Comparison of ENCODE assay signal across 33 cellular contexts in the genomic region with DNA sequence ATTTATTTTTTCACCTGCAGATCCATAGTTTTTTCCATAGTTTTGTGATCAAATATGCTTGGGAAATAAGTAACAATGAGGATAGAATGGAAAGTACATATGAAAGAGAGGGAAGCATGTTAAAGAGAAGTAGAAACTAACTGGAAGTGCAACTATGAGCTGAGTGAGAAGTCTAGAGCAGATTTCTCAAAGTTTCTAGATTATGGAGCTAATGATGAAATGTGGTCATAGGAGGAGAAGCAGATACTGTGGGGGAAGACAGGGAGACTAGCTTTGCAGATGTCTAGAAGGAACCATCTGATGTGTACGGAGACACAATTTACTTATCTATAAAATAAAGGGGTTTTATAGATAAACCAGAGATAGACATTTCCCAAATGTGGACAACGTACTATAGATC.
A peak's percentile ranks its signal among the peaks of the same experiment; 100 is the strongest.
DNase-seq lines count a peak whose midpoint lies in the region; ATAC-seq and TF ChIP-seq lines count a peak whose summit lies in the region.
"Had no signal": no experiment of that assay in that cellular context is flagged by ENCODE, and none has a peak within 500 bp of the region (broad histone marks: within the 10 kb centered on the region; RNA-seq: fewer than 3 reads in every experiment).

No MANE protein-coding gene starts in this region.

- TF ChIP-seq CTCF in neutrophil (IDR thresholded peaks at IDR 0.05), result no peak

- peaks cover 90% of the 10 kb centered on the region for H3K36me3 ChIP-seq in neutrophil

- H3K4me3 ChIP-seq in neutrophil (ENCODE audit: low read depth in 1 of 2, low read length in 1 of 2), result no peak overlapping the region
- H3K4me3 ChIP-seq: gastroesophageal sphincter, hepatocyte, SK-N-MC, upper lobe of left lung had no signal

- ATAC-seq in stimulated activated naive CD8-positive, alpha-beta T cell treated with anti-CD3 and anti-CD28 coated beads, Interleukin-15, amount 100 ng/mL, for 72 hours, result no peak
- ATAC-seq in GM21737 (IDR thresholded peaks at IDR 0.05; ENCODE audit: unreplicated experiment) (no peak), HG02938 (IDR thresholded peaks at IDR 0.05; ENCODE audit: unreplicated experiment) (no peak)
- ATAC-seq: activated T-helper 17 cell treated with anti-CD3 and anti-CD28 coated beads, Interleukin-2, amount 50 U/mL, for 72 hours; gastroesophageal sphincter; HCT116; right cardiac atrium had no signal

- no peaks in the 10 kb centered on the region for H3K9me3 ChIP-seq in neutrophil
- H3K9me3 ChIP-seq: gastroesophageal sphincter, upper lobe of left lung had no signal

- no peaks in the 10 kb centered on the region for H3K27me3 Mint-ChIP-seq in stimulated activated naive CD8-positive, alpha-beta T cell treated with anti-CD3 and anti-CD28 coated beads, Interleukin-15, Interleukin-2, amounts not matched to agents 100 ng/mL and 50 ng/mL, for 24 hours
- no peaks in the 10 kb centered on the region for H3K27me3 Mint-ChIP-seq in stimulated activated naive CD8-positive, alpha-beta T cell treated with anti-CD3 and anti-CD28 coated beads, Interleukin-15, amount 100 ng/mL, for 72 hours
- H3K27me3 Mint-ChIP-seq: activated CD4-positive, alpha-beta memory T cell treated with anti-CD3 and anti-CD28 coated beads, Interleukin-2, amount 10 ng/mL, durations not matched to agents 7 days and 5 days; activated T-helper 17 cell treated with anti-CD3 and anti-CD28 coated beads, Interleukin-2, amount 50 U/mL, for 72 hours; CD4-positive, CD25-positive, alpha-beta regulatory T cell had no signal

- peak overlapping the region; percentile 12 for H3K27ac Mint-ChIP-seq in stimulated activated naive CD8-positive, alpha-beta T cell treated with anti-CD3 and anti-CD28 coated beads, Interleukin-15, Interleukin-2, amounts not matched to agents 100 ng/mL and 50 ng/mL, for 24 hours
- no peak overlapping the region for H3K27ac Mint-ChIP-seq in stimulated activated naive CD8-positive, alpha-beta T cell treated with anti-CD3 and anti-CD28 coated beads, Interleukin-15, amount 100 ng/mL, for 72 hours
- H3K27ac Mint-ChIP-seq: activated CD4-positive, alpha-beta memory T cell treated with anti-CD3 and anti-CD28 coated beads, Interleukin-2, amount 10 ng/mL, durations not matched to agents 7 days and 5 days; activated T-helper 17 cell treated with anti-CD3 and anti-CD28 coated beads, Interleukin-2, amount 50 U/mL, for 72 hours; T-helper 1 cell treated with Interleukin-12 subunit alpha and Interleukin-12 subunit beta and Interleukin-4 antibody, amounts not matched to agents 30 μg/mL and 1 μg/mL, for 36 hours had no signal

- no peaks in the 10 kb centered on the region for H3K9me3 Mint-ChIP-seq in stimulated activated naive CD8-positive, alpha-beta T cell treated with anti-CD3 and anti-CD28 coated beads, Interleukin-15, Interleukin-2, amounts not matched to agents 100 ng/mL and 50 ng/mL, for 24 hours
- H3K9me3 Mint-ChIP-seq in stimulated activated naive CD8-positive, alpha-beta T cell treated with anti-CD3 and anti-CD28 coated beads, Interleukin-15, amount 100 ng/mL, for 72 hours, result no peaks in the 10 kb centered on the region
- H3K9me3 Mint-ChIP-seq: activated CD4-positive, alpha-beta memory T cell treated with anti-CD3 and anti-CD28 coated beads, Interleukin-2, amount 10 ng/mL, durations not matched to agents 7 days and 5 days; activated T-helper 17 cell treated with anti-CD3 and anti-CD28 coated beads, Interleukin-2, amount 50 U/mL, for 72 hours; CD4-positive, CD25-positive, alpha-beta regulatory T cell; immature natural killer cell; neural crest cell; T-helper 1 cell treated with Interleukin-12 subunit alpha and Interleukin-12 subunit beta and Interleukin-4 antibody, amounts not matched to agents 30 μg/mL and 1 μg/mL, for 36 hours had no signal

- no peaks in the 10 kb centered on the region for H3K27me3 ChIP-seq in neutrophil
- H3K27me3 ChIP-seq: gastroesophageal sphincter, hepatocyte, upper lobe of left lung had no signal

- H3K4me1 Mint-ChIP-seq in stimulated activated naive CD8-positive, alpha-beta T cell treated with anti-CD3 and anti-CD28 coated beads, Interleukin-15, Interleukin-2, amounts not matched to agents 100 ng/mL and 50 ng/mL, for 24 hours (ENCODE audit: low read depth), result peaks cover 3% of the 10 kb centered on the region
- peaks cover 6% of the 10 kb centered on the region for H3K4me1 Mint-ChIP-seq in stimulated activated naive CD8-positive, alpha-beta T cell treated with anti-CD3 and anti-CD28 coated beads, Interleukin-15, amount 100 ng/mL, for 72 hours
- H3K4me1 Mint-ChIP-seq: activated T-helper 17 cell treated with anti-CD3 and anti-CD28 coated beads, Interleukin-2, amount 50 U/mL, for 72 hours had no signal

- H3K27ac ChIP-seq in angular gyrus (ENCODE audit: low read depth, low read length) (peak overlapping the region; percentile 32), neutrophil (peak overlapping the region; percentile 74)
- H3K27ac ChIP-seq: gastroesophageal sphincter, hepatocyte, SK-N-MC, upper lobe of left lung had no signal

- H3K4me3 Mint-ChIP-seq in stimulated activated naive CD8-positive, alpha-beta T cell treated with anti-CD3 and anti-CD28 coated beads, Interleukin-15, Interleukin-2, amounts not matched to agents 100 ng/mL and 50 ng/mL, for 24 hours, result no peak overlapping the region
- no peak overlapping the region for H3K4me3 Mint-ChIP-seq in stimulated activated naive CD8-positive, alpha-beta T cell treated with anti-CD3 and anti-CD28 coated beads, Interleukin-15, amount 100 ng/mL, for 72 hours
- H3K4me3 Mint-ChIP-seq: activated CD4-positive, alpha-beta memory T cell treated with anti-CD3 and anti-CD28 coated beads, Interleukin-2, amount 10 ng/mL, durations not matched to agents 7 days and 5 days; activated T-helper 17 cell treated with anti-CD3 and anti-CD28 coated beads, Interleukin-2, amount 50 U/mL, for 72 hours; CD4-positive, CD25-positive, alpha-beta regulatory T cell; immature natural killer cell; neural crest cell; T-helper 1 cell treated with Interleukin-12 subunit alpha and Interleukin-12 subunit beta and Interleukin-4 antibody, amounts not matched to agents 30 μg/mL and 1 μg/mL, for 36 hours had no signal

- H3K36me3 Mint-ChIP-seq in stimulated activated naive CD8-positive, alpha-beta T cell treated with anti-CD3 and anti-CD28 coated beads, Interleukin-15, Interleukin-2, amounts not matched to agents 100 ng/mL and 50 ng/mL, for 24 hours (ENCODE audit: low read depth), result peaks cover 11% of the 10 kb centered on the region

- no peak for DNase-seq in stimulated activated naive CD8-positive, alpha-beta T cell treated with anti-CD3 and anti-CD28 coated beads, Interleukin-15, amount 100 ng/mL, for 72 hours
- DNase-seq in cerebellar nuclear complex (lab: John Stamatoyannopoulos, UW) (no peak), NCI-H748 treated with DMSO at 0.1 percent for 48 hours (lab: John Stamatoyannopoulos, UW) (no peak)
- DNase-seq: activated CD4-positive, alpha-beta memory T cell treated with anti-CD3 and anti-CD28 coated beads, Interleukin-2, amount 10 ng/mL, durations not matched to agents 7 days and 5 days; activated CD8-positive, alpha-beta memory T cell treated with anti-CD3 and anti-CD28 coated beads, Interleukin-2, amount 50 U/mL, for 48 hours; activated naive CD4-positive, alpha-beta T cell treated with anti-CD3 and anti-CD28 coated beads, Interleukin-2, amount 50 U/mL, for 16 hours; amygdala; Calu3; CD4-positive, CD25-positive, alpha-beta regulatory T cell; DMS79; effector CD8-positive, alpha-beta T cell; immature natural killer cell; mesendoderm; NCI-H1048; NCI-H1694; NCI-H446; NCI-H82; OCI-M1; right cardiac atrium; substantia nigra; upper lobe of left lung had no signal

- peaks cover 38 to 67% of the 10 kb centered on the region in 2 experiments for H3K4me1 ChIP-seq in neutrophil (ENCODE audit: control insufficient read depth in 1 of 2, insufficient read depth in 1 of 2, low read depth in 1 of 2, low read length in 1 of 2)
